In the genomic region with DNA sequence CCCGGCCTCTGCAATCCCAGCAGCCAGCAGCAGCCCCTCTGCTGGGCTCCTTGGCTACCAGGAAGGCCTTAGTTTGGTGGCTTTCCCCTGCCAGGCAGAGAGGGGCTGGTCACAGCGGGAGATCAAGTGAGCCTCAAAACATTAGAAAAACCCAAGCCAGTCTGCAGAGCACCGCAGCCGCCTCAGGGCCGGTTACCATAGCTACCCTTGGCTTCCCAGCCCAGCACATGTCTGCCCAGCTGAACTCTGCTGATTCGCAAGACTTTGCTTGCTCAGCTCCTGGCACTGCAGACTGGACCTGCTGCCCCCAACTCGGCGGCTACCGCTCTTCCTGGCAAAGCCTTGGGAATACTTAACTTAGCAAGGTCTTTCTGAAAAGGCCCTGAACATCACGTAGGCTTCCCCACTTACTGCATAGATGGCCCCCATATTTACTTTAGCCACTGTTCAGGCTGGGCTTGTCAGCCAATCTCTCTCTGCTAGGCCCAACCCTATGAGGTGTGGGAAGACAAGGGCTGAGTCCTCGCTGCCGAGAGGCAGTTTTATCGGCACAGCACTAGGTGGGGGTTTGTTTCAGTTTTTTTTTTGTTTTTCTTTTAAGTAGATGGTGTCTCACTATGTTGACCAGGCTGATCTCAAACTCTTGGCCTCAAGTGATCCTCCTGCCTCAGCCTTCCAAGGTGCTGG, we compare ENCODE assay signal across 9 cellular contexts. TPM values are rescaled to one million over a fixed set of nuclear protein-coding genes. Genes with fewer than 3 reads are reported as not detected.
DNase-seq lines count a peak whose midpoint lies in the region; ATAC-seq, FAIRE-seq and TF ChIP-seq lines count a peak whose summit lies in the region.
"Had no signal": no experiment of that assay in that cellular context is flagged by ENCODE, and none has a peak within 500 bp of the region (broad histone marks: within the 10 kb centered on the region; RNA-seq: fewer than 3 reads in every experiment).

No MANE protein-coding gene starts in this region.

- no peak for TF ChIP-seq CTCF in neural progenitor cell (IDR thresholded peaks at IDR 0.05)
- TF ChIP-seq CTCF in D721Med (IDR thresholded peaks at IDR 0.05; ENCODE audit: insufficient read depth, missing control alignments): no peak

- peaks cover 14% of the 10 kb centered on the region for H4K20me1 ChIP-seq in neural progenitor cell (ENCODE audit: low read depth)

- H3K27me3 ChIP-seq in esophagus (ENCODE audit: control insufficient read depth in 1 of 2, insufficient read depth in 2 of 2, low read length in 2 of 2) (no peaks in the 10 kb centered on the region), neural progenitor cell (no peaks in the 10 kb centered on the region)

- peak overlapping the region; percentile 64 for H3K4me3 Mint-ChIP-seq in neural progenitor cell
- H3K4me3 Mint-ChIP-seq in stimulated activated naive CD8-positive, alpha-beta T cell treated with anti-CD3 and anti-CD28 coated beads, Interleukin-15, amount 100 ng/mL, for 72 hours: no peak overlapping the region

- H3K4me1 ChIP-seq in esophagus (ENCODE audit: control insufficient read depth in 2 of 2, insufficient read depth in 2 of 2, low read length in 1 of 2): peaks cover 5 to 6% of the 10 kb centered on the region in 2 donors
- peaks cover 19% of the 10 kb centered on the region for H3K4me1 ChIP-seq in neural progenitor cell

- no peaks in the 10 kb centered on the region for H3K9me3 Mint-ChIP-seq in neural progenitor cell
- no peaks in the 10 kb centered on the region for H3K9me3 Mint-ChIP-seq in stimulated activated naive CD8-positive, alpha-beta T cell treated with anti-CD3 and anti-CD28 coated beads, Interleukin-15, amount 100 ng/mL, for 72 hours

- H3K27me3 Mint-ChIP-seq in neural progenitor cell (ENCODE audit: insufficient read depth, low read depth): no peaks in the 10 kb centered on the region
- H3K27me3 Mint-ChIP-seq in stimulated activated naive CD8-positive, alpha-beta T cell treated with anti-CD3 and anti-CD28 coated beads, Interleukin-15, amount 100 ng/mL, for 72 hours: no peaks in the 10 kb centered on the region

- H3K4me2 ChIP-seq in neural progenitor cell: peak overlapping the region; percentile 39

- H2AFZ ChIP-seq in neural progenitor cell (replicated peaks): no peak overlapping the region

- FAIRE-seq in D721Med (lab: Jason Lieb, UNC): no peak

- peaks cover 39% of the 10 kb centered on the region for H3F3A ChIP-seq in neural progenitor cell (ENCODE audit: low read depth)

- H3K36me3 ChIP-seq in esophagus (ENCODE audit: control insufficient read depth in 2 of 2, insufficient read depth in 2 of 2, low read length in 1 of 2) (peaks cover 0 to under 1% of the 10 kb centered on the region in 2 donors), neural progenitor cell (no peaks in the 10 kb centered on the region)

- peak overlapping the region in 1 of 2 donors; percentile 8 for H3K4me3 ChIP-seq in esophagus (ENCODE audit: low read depth in 1 of 2, low read length in 2 of 2)
- no peak overlapping the region for H3K4me3 ChIP-seq in neural progenitor cell
- H3K4me3 ChIP-seq: HAP-1 had no signal

- peak overlapping the region; percentile 33 to 36 for H3K27ac ChIP-seq in esophagus (ENCODE audit: low read depth in 2 of 2, low read length in 1 of 2)
- H3K27ac ChIP-seq in neural progenitor cell: peak overlapping the region; percentile 68

- H3K9me3 ChIP-seq in esophagus (ENCODE audit: control insufficient read depth in 2 of 2, insufficient read depth in 1 of 2, low read depth in 1 of 2, low read length in 1 of 2): no peaks in the 10 kb centered on the region
- no peaks in the 10 kb centered on the region for H3K9me3 ChIP-seq in neural progenitor cell (ENCODE audit: low read depth)
- H3K9me3 ChIP-seq: HAP-1 had no signal

- DNase-seq in DMS153 (lab: John Stamatoyannopoulos, UW) (peak; percentile 44), NCI-H2227 (lab: John Stamatoyannopoulos, UW; ENCODE audit: unreplicated experiment) (peak; percentile 79), neural progenitor cell (ENCODE audit: low spot score) (peak; percentile 91), D721Med (ENCODE audit: insufficient read length, low spot score) (no peak)
- DNase-seq in stimulated activated naive CD8-positive, alpha-beta T cell treated with anti-CD3 and anti-CD28 coated beads, Interleukin-15, amount 100 ng/mL, for 72 hours: no peak

- WGBS in esophagus, 2 donors: 19 to 33% methylated on average over 13 of the region's 13 CpGs

- H3K27ac Mint-ChIP-seq in neural progenitor cell: peak overlapping the region; percentile 94
- peak overlapping the region in 1 of 2 donors; percentile 68 for H3K27ac Mint-ChIP-seq in stimulated activated naive CD8-positive, alpha-beta T cell treated with anti-CD3 and anti-CD28 coated beads, Interleukin-15, amount 100 ng/mL, for 72 hours

- no peaks in the 10 kb centered on the region for H3K79me2 ChIP-seq in neural progenitor cell (ENCODE audit: low read depth)

- ATAC-seq in HG03432 (IDR thresholded peaks at IDR 0.05; ENCODE audit: unreplicated experiment): no peak
- no peak for ATAC-seq in HG02642 (IDR thresholded peaks at IDR 0.05; ENCODE audit: poor library complexity, unreplicated experiment)
- no peak for ATAC-seq in stimulated activated naive CD8-positive, alpha-beta T cell treated with anti-CD3 and anti-CD28 coated beads, Interleukin-15, amount 100 ng/mL, for 72 hours

- no peaks in the 10 kb centered on the region for H3K36me3 Mint-ChIP-seq in neural progenitor cell

- H3K4me1 Mint-ChIP-seq in neural progenitor cell: peaks cover 40% of the 10 kb centered on the region
- no peaks in the 10 kb centered on the region for H3K4me1 Mint-ChIP-seq in stimulated activated naive CD8-positive, alpha-beta T cell treated with anti-CD3 and anti-CD28 coated beads, Interleukin-15, amount 100 ng/mL, for 72 hours

- no peak overlapping the region for H3K9ac ChIP-seq in neural progenitor cell

RNA-seq across cellular contexts. Expression of a gene that starts 28.6 kb away (rescaled TPM):
- polyA plus RNA-seq in esophagus: 10 to 100 TPM; 18.5 to 28.0 TPM
- 7.4 and 25.9 TPM in 2 replicates for total RNA-seq in neural progenitor cell (ENCODE audit: low replicate concordance)

RNA-seq across cellular contexts. Expression of a gene that starts 34.2 kb away (rescaled TPM):
- polyA plus RNA-seq in esophagus: 1 to 10 TPM; 3.8 to 5.7 TPM
- total RNA-seq in neural progenitor cell (ENCODE audit: low replicate concordance): 28.1 and 48.0 TPM in 2 replicates

RNA-seq across cellular contexts. Expression of a gene that starts 35.0 kb away (rescaled TPM):
- polyA plus RNA-seq in esophagus: under 1 TPM; 0.02 to 0.04 TPM
- total RNA-seq in neural progenitor cell (ENCODE audit: low replicate concordance): not detected in 2 replicates

RNA-seq across cellular contexts. Expression of a gene that starts 54.1 kb away (rescaled TPM):
- 10 to 100 TPM; 23.9 to 53.9 TPM for polyA plus RNA-seq in esophagus
- total RNA-seq in neural progenitor cell (ENCODE audit: low replicate concordance): 15.6 and 23.7 TPM in 2 replicates

RNA-seq across cellular contexts. Expression of a gene that starts 59.7 kb away (rescaled TPM):
- 10 to 100 TPM; 16.2 to 42.7 TPM for polyA plus RNA-seq in esophagus
- 18.3 and 28.3 TPM in 2 replicates for total RNA-seq in neural progenitor cell (ENCODE audit: low replicate concordance)

Comparison
In these comparisons a context has a peak if more than half of its experiments do, and no peak if none do; other contexts are left out.
1. DNase-seq: peak in DMS153 (single experiment), NCI-H2227 (single experiment) and neural progenitor cell (single experiment); none in D721Med (single experiment) and stimulated activated naive CD8-positive, alpha-beta T cell treated with anti-CD3 and anti-CD28 coated beads, Interleukin-15, amount 100 ng/mL, for 72 hours (0 of 2).